In genomic region chr4:159764343-159764952, GRCh38 we compare ENCODE assay signal across 8 cellular contexts.
DNase-seq lines count a peak whose midpoint lies in the region; ATAC-seq and TF ChIP-seq lines count a peak whose summit lies in the region.

No MANE protein-coding gene starts in this region.

- CTCF ChIA-PET in HEK293 (lab: Yijun Ruan, JAX): interaction anchor here (0.6 to 1.3 kb wide), 8 partner anchors 11 to 538 kb away, joined by 3 to 6 read pairs (median 3); no protein-coding TSS in a partner anchor

- H3K9me2 ChIP-seq in Loucy (replicated peaks; ENCODE audit: low read depth, low read length): no peaks in the 10 kb centered on the region
- no peaks in the 10 kb centered on the region for H3K9me2 ChIP-seq in SU-DHL-6 (replicated peaks; ENCODE audit: insufficient read depth, low read length)

- ATAC-seq in heart left ventricle (peak in 1 of 4 donors; percentile 46), left ventricle myocardium superior (no peak)

- TF ChIP-seq EP300 in stomach (IDR thresholded peaks at IDR 0.05): no peak

- H2AFZ ChIP-seq in Loucy (ENCODE audit: low read length): 0 out of 2 replicates have a peak overlapping the region, but pooled peaks have one; percentile 5
- H2AFZ ChIP-seq in SU-DHL-6 (ENCODE audit: low read depth, low read length, severe bottlenecking): no peak overlapping the region

- no peaks in the 10 kb centered on the region for H3K79me2 ChIP-seq in Loucy (ENCODE audit: insufficient read depth, low read length)
- no peaks in the 10 kb centered on the region for H3K79me2 ChIP-seq in SU-DHL-6 (ENCODE audit: insufficient read depth, low read length)

- POLR2A ChIA-PET in HEK293 (lab: Yijun Ruan, JAX): no interaction called here

- H4K20me1 ChIP-seq in Loucy (ENCODE audit: insufficient read depth, low read length, poor library complexity, severe bottlenecking): no peaks in the 10 kb centered on the region
- H4K20me1 ChIP-seq in SU-DHL-6 (ENCODE audit: low read depth, low read length): no peaks in the 10 kb centered on the region

- peaks cover 0 to 5% (median 0%) of the 10 kb centered on the region in 12 donors for H3K9me3 ChIP-seq in heart left ventricle
- H3K9me3 ChIP-seq in HEK293 (ENCODE audit: control insufficient read depth, insufficient read depth, low read depth, low read length): no peaks in the 10 kb centered on the region
- H3K9me3 ChIP-seq in Loucy (ENCODE audit: insufficient read depth, low read depth, low read length): no peaks in the 10 kb centered on the region
- H3K9me3 ChIP-seq in SU-DHL-6 (ENCODE audit: insufficient read depth, low read length): no peaks in the 10 kb centered on the region
- H3K9me3 ChIP-seq in stomach: no peaks in the 10 kb centered on the region

- TF ChIP-seq POLR2A in heart left ventricle (IDR thresholded peaks at IDR 0.05): no peak
- TF ChIP-seq POLR2A in stomach (IDR thresholded peaks at IDR 0.05): no peak

- H3F3A ChIP-seq in Loucy (ENCODE audit: low read depth) (no peaks in the 10 kb centered on the region), SU-DHL-6 (ENCODE audit: insufficient read depth) (no peaks in the 10 kb centered on the region)

- H3K4me1 ChIP-seq in heart left ventricle (no peaks in the 10 kb centered on the region), HEK293 (ENCODE audit: control insufficient read depth, insufficient read depth, low read length) (no peaks in the 10 kb centered on the region), Loucy (ENCODE audit: insufficient read depth, low read length, poor library complexity, severe bottlenecking) (no peaks in the 10 kb centered on the region), stomach (no peaks in the 10 kb centered on the region)

- H3K4me2 ChIP-seq in Loucy (ENCODE audit: low read depth, low read length, poor library complexity, severe bottlenecking) (no peak overlapping the region), SU-DHL-6 (ENCODE audit: low read depth, low read length, poor library complexity, severe bottlenecking) (no peak overlapping the region)

- H3K27me3 ChIP-seq in heart left ventricle (no peaks in the 10 kb centered on the region), Loucy (ENCODE audit: insufficient read depth, low read length, poor library complexity, severe bottlenecking) (no peaks in the 10 kb centered on the region), SU-DHL-6 (ENCODE audit: low read length) (no peaks in the 10 kb centered on the region), stomach (no peaks in the 10 kb centered on the region)

- H3K4me3 ChIP-seq in heart left ventricle (no peak overlapping the region), HEK293 (ENCODE audit: low read depth, low read length) (no peak overlapping the region), Loucy (ENCODE audit: low read length, poor library complexity, severe bottlenecking) (no peak overlapping the region), SU-DHL-6 (ENCODE audit: insufficient read depth, low read length, poor library complexity, severe bottlenecking) (no peak overlapping the region), stomach (no peak overlapping the region)

- intact Hi-C loops in heart left ventricle (cut with DNase I): no loop called here
- intact Hi-C loops in left ventricle myocardium superior (cut with micrococcal nuclease): no loop called here
- intact Hi-C loops in stomach (cut with DNase I; ENCODE audit: low total_unique reads): no loop called here

- TF ChIP-seq CTCF in heart left ventricle (IDR thresholded peaks at IDR 0.05) (peak; percentile 17 to 61 (median 36)), HEK293 (tag by site-specific recombination; IDR thresholded peaks at IDR 0.05) (no peak), Loucy (conservative IDR thresholded peaks at IDR 0.05; ENCODE audit: low read length) (peak; percentile 72), SU-DHL-6 (IDR thresholded peaks at IDR 0.05; ENCODE audit: insufficient read depth, low read length, poor library complexity, severe bottlenecking) (peak; percentile 33), stomach (IDR thresholded peaks at IDR 0.05) (peak in 5 of 7 experiments; percentile 28 to 60 (median 33))

- 25 to 32% (median 29%) methylated on average over 5 of the region's 5 CpGs for WGBS in heart left ventricle, 4 donors
- 18 to 24% (median 19%) methylated on average over 5 of the region's 5 CpGs for WGBS in stomach, 5 donors

- no peak overlapping the region for H3K27ac ChIP-seq in heart left ventricle
- no peak overlapping the region for H3K27ac ChIP-seq in HEK293 (ENCODE audit: extremely low read depth, low read depth, low read length)
- H3K27ac ChIP-seq in SU-DHL-6 (ENCODE audit: low read depth, low read length): no peak overlapping the region
- H3K27ac ChIP-seq in stomach: no peak overlapping the region

- H3K9ac ChIP-seq in Loucy (ENCODE audit: low read depth, low read length, poor library complexity, severe bottlenecking) (no peak overlapping the region), SU-DHL-6 (ENCODE audit: low read length) (no peak overlapping the region)

- H3K36me3 ChIP-seq in heart left ventricle: no peaks in the 10 kb centered on the region
- no peaks in the 10 kb centered on the region for H3K36me3 ChIP-seq in HEK293 (ENCODE audit: control insufficient read depth in 2 of 2, insufficient read depth in 1 of 2, low read length in 2 of 2)
- H3K36me3 ChIP-seq in Loucy (ENCODE audit: insufficient read depth, low read length): no peaks in the 10 kb centered on the region
- H3K36me3 ChIP-seq in SU-DHL-6 (ENCODE audit: low read length): no peaks in the 10 kb centered on the region
- no peaks in the 10 kb centered on the region for H3K36me3 ChIP-seq in stomach

- no peak for DNase-seq in heart left ventricle
- no peak for DNase-seq in left ventricle myocardium superior
- DNase-seq in glomerular visceral epithelial cell (ENCODE audit: extremely low spot score): peak; percentile 88
- no peak for DNase-seq in stomach
- no peak for DNase-seq in NCI-H187 treated with DMSO at 0.1 percent for 48 hours (lab: John Stamatoyannopoulos, UW)

TF ChIP-seq in HEK293, 187 proteins besides CTCF, POLR2A, EP300 and RAD21:
- peak; percentile 75 for TF ChIP-seq SCRT2 (tag by site-specific recombination; IDR thresholded peaks at IDR 0.05)
- no peak for TF ChIP-seq ZNF354C (tag by site-specific recombination; IDR thresholded peaks at IDR 0.05; ENCODE audit: borderline replicate concordance, low read depth)
- TF ChIP-seq ZNF654 (tag by site-specific recombination; IDR thresholded peaks at IDR 0.05; ENCODE audit: low read depth): peak; percentile 50
